14 cellular contexts compared by ENCODE assay signal in the genomic region with DNA sequence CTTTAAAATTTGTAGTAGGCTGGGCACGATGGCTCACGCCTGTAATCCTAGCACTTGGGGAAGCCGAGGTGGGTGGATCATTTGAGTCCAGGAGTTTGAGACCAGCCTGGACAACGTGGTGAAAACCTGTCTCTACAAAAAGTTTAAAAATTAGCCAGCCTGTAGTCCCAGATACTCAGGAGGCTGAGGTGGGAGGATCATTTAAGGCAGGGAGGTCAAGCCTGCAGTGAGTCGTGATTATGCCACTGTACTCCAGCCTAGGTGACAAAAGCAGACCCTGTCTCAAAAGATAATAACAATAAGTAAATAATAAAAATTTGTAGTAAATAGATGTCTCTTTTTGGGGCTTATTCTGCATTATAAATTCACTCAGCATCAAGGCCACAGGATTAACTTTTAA.
DNase-seq lines count a peak whose midpoint lies in the region; ATAC-seq, FAIRE-seq and TF ChIP-seq lines count a peak whose summit lies in the region.
"Had no signal": no experiment of that assay in that cellular context is flagged by ENCODE, and none has a peak within 500 bp of the region (broad histone marks: within the 10 kb centered on the region; RNA-seq: fewer than 3 reads in every experiment).

No MANE protein-coding gene starts in this region.

- TF ChIP-seq POLR2A in vagina (IDR thresholded peaks at IDR 0.05) = no peak

- TF ChIP-seq CTCF in coronary artery (IDR thresholded peaks at IDR 0.05) (no peak), neutrophil (IDR thresholded peaks at IDR 0.05) (no peak), vagina (IDR thresholded peaks at IDR 0.05) (no peak)

- 70% methylated on average over 5 of the region's 5 CpGs for WGBS in right cardiac atrium

- H3K9me3 ChIP-seq in right cardiac atrium (ENCODE audit: control insufficient read depth, low read length) (no peaks in the 10 kb centered on the region), neutrophil (no peaks in the 10 kb centered on the region), vagina (no peaks in the 10 kb centered on the region)
- H3K9me3 ChIP-seq: MG63 had no signal

- peak overlapping the region; percentile 20 for H3K27ac ChIP-seq in right cardiac atrium (ENCODE audit: low read length)
- H3K27ac ChIP-seq in coronary artery = peak overlapping the region; percentile 50 to 84
- H3K27ac ChIP-seq in neutrophil = peak overlapping the region; percentile 94
- H3K27ac ChIP-seq in vagina = peak overlapping the region; percentile 21

- DNase-seq in right cardiac atrium (no peak), cardiac septum (ENCODE audit: low spot score) (no peak), coronary artery (ENCODE audit: low spot score) (no peak), vagina (ENCODE audit: extremely low spot score in 2 of 2) (no peak), globus pallidus (ENCODE audit: low spot score) (no peak), RCC 7860 (ENCODE audit: low spot score) (no peak)
- no peak for DNase-seq in effector CD4-positive, alpha-beta T cell
- DNase-seq: activated CD8-positive, alpha-beta memory T cell treated with anti-CD3 and anti-CD28 coated beads for 24 hours; activated effector memory CD4-positive, alpha-beta T cell treated with Interleukin-2 at 50 U/mL for 16 hours; NCI-H187 treated with DMSO at 0.1 percent for 48 hours; NCI-H510A; occipital lobe had no signal

- H3K36me3 ChIP-seq in neutrophil (no peaks in the 10 kb centered on the region), vagina (no peaks in the 10 kb centered on the region)
- H3K36me3 ChIP-seq: MG63 had no signal

- FAIRE-seq in RCC 7860 (lab: Jason Lieb, UNC) = no peak

- H3K27me3 ChIP-seq in right cardiac atrium (ENCODE audit: control insufficient read depth, insufficient read depth) (no peaks in the 10 kb centered on the region), neutrophil (no peaks in the 10 kb centered on the region), vagina (no peaks in the 10 kb centered on the region)
- H3K27me3 ChIP-seq: MG63 had no signal

- intact Hi-C loops in right cardiac atrium (cut with DNase I) (no loop called here), cardiac septum (cut with DNase I) (no loop called here), vagina (cut with DNase I) (no loop called here)

- no peak for ATAC-seq in right cardiac atrium

- H3K4me1 ChIP-seq in right cardiac atrium (ENCODE audit: control insufficient read depth, insufficient read depth, low read length) (peaks cover 11% of the 10 kb centered on the region), neutrophil (ENCODE audit: control insufficient read depth in 1 of 2, insufficient read depth in 1 of 2, low read depth in 1 of 2, low read length in 1 of 2) (peaks cover 72 to 81% of the 10 kb centered on the region in 2 experiments), vagina (peaks cover 21% of the 10 kb centered on the region)

- H3K4me3 ChIP-seq in right cardiac atrium (ENCODE audit: low read length) (no peak overlapping the region), coronary artery (no peak overlapping the region), neutrophil (ENCODE audit: low read depth in 1 of 2, low read length in 1 of 2) (peak overlapping the region in 1 of 2 experiments; percentile 43), vagina (no peak overlapping the region)
- H3K4me3 ChIP-seq: MG63 had no signal

Comparison
In these comparisons a context has a peak if more than half of its experiments do, and no peak if none do; other contexts are left out.
1. H3K27ac ChIP-seq: peak in every context shown above with its lines; median percentile 94 in neutrophil; 67 in coronary artery; 21 in vagina; 20 in right cardiac atrium.